In genomic region chr1:167502719-167503452, GRCh38 we compare ENCODE assay signal across 18 cellular contexts. TPM values are rescaled to one million over a fixed set of nuclear protein-coding genes. Genes with fewer than 3 reads are reported as not detected.
DNase-seq lines count a peak whose midpoint lies in the region; ATAC-seq lines count a peak whose summit lies in the region.
"Had no signal": no experiment of that assay in that cellular context is flagged by ENCODE, and none has a peak within 500 bp of the region (broad histone marks: within the 10 kb centered on the region; RNA-seq: fewer than 3 reads in every experiment).

No MANE protein-coding gene starts in this region.

- no peak overlapping the region for H3K23ac ChIP-seq in neuronal stem cell (ENCODE audit: low read depth, low read length, poor library complexity)

- no peak overlapping the region for H2BK5ac ChIP-seq in neuronal stem cell (ENCODE audit: low read length)

- H3K9me3 ChIP-seq in NT2/D1 (ENCODE audit: insufficient read depth, low read length) (no peaks in the 10 kb centered on the region), neuronal stem cell (replicated peaks in 1 of 2; ENCODE audit: control insufficient read depth in 2 of 2, insufficient read depth in 1 of 2, low read depth in 1 of 2, low read length in 2 of 2) (peaks cover 0 to 3% of the 10 kb centered on the region in 2 donors)
- H3K9me3 ChIP-seq: gastrocnemius medialis, neutrophil, Peyer's patch, right atrium auricular region, tibial artery had no signal

- DNase-seq in activated CD8-positive, alpha-beta memory T cell treated with anti-CD3 and anti-CD28 coated beads for 24 hours, result peak; percentile 54
- no peak for DNase-seq in activated CD8-positive, alpha-beta memory T cell treated with anti-CD3 and anti-CD28 coated beads, Interleukin-2, amount 50 U/mL, for 4 hours
- DNase-seq in NT2/D1 (ENCODE audit: low read depth, low spot score), result peak; percentile 75
- peak; percentile 84 for DNase-seq in cerebellar cortex (ENCODE audit: low spot score)
- DNase-seq in neuronal stem cell (ENCODE audit: low spot score), result no peak
- no peak for DNase-seq in amniotic stem cell (lab: John Stamatoyannopoulos, UW)
- DNase-seq: activated gamma-delta T cell treated with Interleukin-2 at 50 U/mL for 16 hours; Calu3; gastrocnemius medialis; NCI-H187 treated with DMSO at 0.1 percent for 48 hours; NCI-H524; stimulated activated CD4-positive, alpha-beta T cell treated with anti-CD3 and anti-CD28 coated beads, Interleukin-1b, Interleukin-23, amount 100 ng/mL, for 48 hours; tibial artery had no signal

- H3K27ac ChIP-seq in neuronal stem cell (replicated peaks; ENCODE audit: low read length), result no peak overlapping the region
- H3K27ac ChIP-seq: gastrocnemius medialis, neutrophil, Peyer's patch, right atrium auricular region, tibial artery had no signal

- H3K4ac ChIP-seq in neuronal stem cell (ENCODE audit: low read length), result no peak overlapping the region

- H3K27me3 ChIP-seq in NT2/D1 (ENCODE audit: insufficient read depth, insufficient read length) (no peaks in the 10 kb centered on the region), neuronal stem cell (ENCODE audit: control insufficient read depth in 3 of 3, insufficient read depth in 3 of 3, low read depth in 1 of 3, low read length in 3 of 3) (no peaks in the 10 kb centered on the region)
- H3K27me3 ChIP-seq: gastrocnemius medialis, Peyer's patch, right atrium auricular region, tibial artery had no signal

- WGBS in neuronal stem cell (ENCODE audit: extremely low coverage in 2 of 2, insufficient read length in 2 of 2, insufficient replicate concordance in 1 of 2), 2 donors, result no CpG with 5 or more reads among the region's 4 CpGs

- peak overlapping the region; percentile 57 for H2AFZ ChIP-seq in neuronal stem cell (ENCODE audit: low read length)

- no peak overlapping the region for H3K9ac ChIP-seq in NT2/D1 (ENCODE audit: insufficient read length, low read depth)
- no peak overlapping the region for H3K9ac ChIP-seq in neuronal stem cell (ENCODE audit: low read depth, low read length, poor library complexity)

- no peak overlapping the region for H3K18ac ChIP-seq in neuronal stem cell (ENCODE audit: low read length)

- no peak overlapping the region for H4K91ac ChIP-seq in neuronal stem cell (ENCODE audit: low read depth, low read length, poor library complexity)

- H3K36me3 ChIP-seq in NT2/D1 (ENCODE audit: insufficient read depth, insufficient read length, low read length) (no peaks in the 10 kb centered on the region), neuronal stem cell (replicated peaks in 1 of 2; ENCODE audit: control insufficient read depth in 2 of 2, insufficient read depth in 2 of 2, low read length in 2 of 2) (no peaks in the 10 kb centered on the region)
- H3K36me3 ChIP-seq: gastrocnemius medialis, neutrophil, Peyer's patch, right atrium auricular region, tibial artery had no signal

- H2AK5ac ChIP-seq in neuronal stem cell (ENCODE audit: low read depth, low read length), result no peak overlapping the region

- peaks cover 30% of the 10 kb centered on the region for H3K4me1 ChIP-seq in NT2/D1 (ENCODE audit: insufficient read depth, insufficient read length)
- H3K4me1 ChIP-seq in neuronal stem cell (ENCODE audit: control insufficient read depth in 2 of 2, insufficient read depth in 1 of 2, low read depth in 1 of 2, low read length in 2 of 2), result peaks cover 20 to 35% of the 10 kb centered on the region in 2 donors
- H3K4me1 ChIP-seq: gastrocnemius medialis, right atrium auricular region, tibial artery had no signal

- no peak overlapping the region for H2BK15ac ChIP-seq in neuronal stem cell (ENCODE audit: low read length)

- H3K4me3 ChIP-seq in NT2/D1 (ENCODE audit: insufficient read length, low read depth) (no peak overlapping the region), neuronal stem cell (ENCODE audit: low read length in 2 of 2) (no peak overlapping the region)
- H3K4me3 ChIP-seq: gastrocnemius medialis, Peyer's patch, right atrium auricular region, tibial artery had no signal

- no peak overlapping the region for H4K8ac ChIP-seq in neuronal stem cell (ENCODE audit: low read depth, low read length)

- no peak overlapping the region for H3K4me2 ChIP-seq in neuronal stem cell (ENCODE audit: insufficient read depth, low read length, poor library complexity, severe bottlenecking)

- H2BK12ac ChIP-seq in neuronal stem cell (ENCODE audit: low read length), result no peak overlapping the region

- no peak for ATAC-seq in GM21447 (IDR thresholded peaks at IDR 0.05; ENCODE audit: unreplicated experiment)
- ATAC-seq in HG02981 (IDR thresholded peaks at IDR 0.05; ENCODE audit: unreplicated experiment), result no peak
- ATAC-seq: gastrocnemius medialis had no signal

- H2BK120ac ChIP-seq in neuronal stem cell (ENCODE audit: low read depth, low read length), result no peak overlapping the region

- H3K14ac ChIP-seq in neuronal stem cell (ENCODE audit: low read length), result no peak overlapping the region

- H3K79me1 ChIP-seq in neuronal stem cell (ENCODE audit: low read depth, low read length), result no peaks in the 10 kb centered on the region

RNA-seq across cellular contexts. Expression of gene CD247, which starts 15.4 kb away (rescaled TPM):
- 1.5 TPM for polyA plus RNA-seq in neuronal stem cell (2013, experiment 1 of 2)
- polyA plus RNA-seq in neuronal stem cell (2013, experiment 2 of 2), result 1.5 TPM

RNA-seq across cellular contexts. Expression of gene CREG1, which starts 50.7 kb away (rescaled TPM):
- polyA plus RNA-seq in neuronal stem cell (2013, experiment 1 of 2), result 32.6 TPM
- 33.4 TPM for polyA plus RNA-seq in neuronal stem cell (2013, experiment 2 of 2)

Comparison
In these comparisons a context has a peak if more than half of its experiments do, and no peak if none do; other contexts are left out.
1. DNase-seq: peak in activated CD8-positive, alpha-beta memory T cell treated with anti-CD3 and anti-CD28 coated beads for 24 hours (single experiment), NT2/D1 (single experiment) and cerebellar cortex (single experiment); none in activated CD8-positive, alpha-beta memory T cell treated with anti-CD3 and anti-CD28 coated beads, Interleukin-2, amount 50 U/mL, for 4 hours (single experiment), neuronal stem cell (single experiment) and amniotic stem cell (single experiment).